Comparison of ENCODE assay signal across 3 cellular contexts in the genomic region with DNA sequence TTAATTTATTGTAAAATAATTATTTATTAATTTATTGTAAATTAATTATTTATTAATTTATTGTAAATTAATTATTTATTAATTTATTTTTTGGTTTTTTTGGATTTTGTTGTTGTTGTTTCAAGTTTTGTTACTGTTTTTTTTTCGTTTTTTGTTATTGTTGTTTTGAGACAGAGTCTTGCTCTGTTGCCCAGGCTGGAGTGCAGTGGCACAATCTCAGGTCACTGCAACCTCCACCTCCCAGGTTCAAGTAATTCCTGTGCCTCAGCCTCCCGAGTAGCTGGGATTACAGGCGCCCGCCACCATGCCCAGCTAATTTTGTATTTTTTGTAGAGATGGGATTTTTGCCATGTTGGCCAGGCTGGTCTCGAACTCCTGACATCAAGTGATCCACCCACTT. TPM values are rescaled to one million over a fixed set of nuclear protein-coding genes. Genes with fewer than 3 reads are reported as not detected.
"Had no signal": no experiment of that assay in that cellular context is flagged by ENCODE, and none has a peak within 500 bp of the region (broad histone marks: within the 10 kb centered on the region; RNA-seq: fewer than 3 reads in every experiment).

No MANE protein-coding gene starts in this region.

RNA-seq across cellular contexts. Expression of a gene that starts 52.6 kb away (rescaled TPM):
- total RNA-seq: NCI-H460, OCI-LY7, PC-9 had no signal
